13 cellular contexts compared by ENCODE assay signal in genomic region chr3:146818301-146818700, GRCh38.
DNase-seq lines count a peak whose midpoint lies in the region; ATAC-seq and TF ChIP-seq lines count a peak whose summit lies in the region.
"Had no signal": no experiment of that assay in that cellular context is flagged by ENCODE, and none has a peak within 500 bp of the region (broad histone marks: within the 10 kb centered on the region; RNA-seq: fewer than 3 reads in every experiment).

No MANE protein-coding gene starts in this region.

- peaks cover 29% of the 10 kb centered on the region for H3K4me1 Mint-ChIP-seq in mesothelial cell of epicardium
- H3K4me1 Mint-ChIP-seq: CD8-positive, alpha-beta memory T cell had no signal

- H2AFZ ChIP-seq in mesenchymal stem cell (ENCODE audit: low read depth, low read length), result no peak overlapping the region

- H3K9ac ChIP-seq in mesenchymal stem cell (ENCODE audit: low read length), result peak overlapping the region; percentile 57
- H3K9ac ChIP-seq: BLaER1 had no signal

- H3K9me3 ChIP-seq in mesenchymal stem cell (ENCODE audit: control insufficient read depth, low read length), result no peaks in the 10 kb centered on the region
- H3K9me3 ChIP-seq: BLaER1, Caco-2 had no signal

- H3K27me3 ChIP-seq in mesenchymal stem cell (ENCODE audit: control insufficient read depth in 1 of 2, insufficient read depth in 1 of 2, low read length in 2 of 2), result no peaks in the 10 kb centered on the region
- H3K27me3 ChIP-seq: BLaER1 had no signal

- no peak overlapping the region for H3K4me3 ChIP-seq in mesenchymal stem cell (ENCODE audit: insufficient read depth in 1 of 2, low read depth in 1 of 2, low read length in 2 of 2)
- H3K4me3 ChIP-seq: BLaER1, K562 had no signal

- no peak overlapping the region for H2AK5ac ChIP-seq in mesenchymal stem cell (ENCODE audit: low read length, severe bottlenecking)

- H4K91ac ChIP-seq in mesenchymal stem cell (ENCODE audit: low read length), result no peak overlapping the region

- 100% methylated on average over 1 of the region's 4 CpGs for WGBS in mesenchymal stem cell

- no peak overlapping the region for H3K14ac ChIP-seq in mesenchymal stem cell (ENCODE audit: low read length in 2 of 2)

- no peak overlapping the region for H4K8ac ChIP-seq in mesenchymal stem cell (ENCODE audit: low read length)

- H3K18ac ChIP-seq in mesenchymal stem cell (ENCODE audit: low read depth in 1 of 2, low read length in 2 of 2), result no peak overlapping the region

- H2BK5ac ChIP-seq in mesenchymal stem cell (ENCODE audit: low read depth, low read length, poor library complexity, severe bottlenecking), result no peak overlapping the region

- H3K4me3 Mint-ChIP-seq in mesothelial cell of epicardium, result no peak overlapping the region
- H3K4me3 Mint-ChIP-seq: CD8-positive, alpha-beta memory T cell; H9 had no signal

- DNase-seq in ELR (ENCODE audit: low read depth) (peak; percentile 14), SK-MEL-5 (ENCODE audit: low read depth, low spot score) (peak; percentile 58), mesenchymal stem cell (no peak), mesothelial cell of epicardium (ENCODE audit: low spot score in 2 of 2, unreplicated experiment in 2 of 2) (no peak), AG08396 (ENCODE audit: low spot score) (no peak)
- DNase-seq: Caco-2; CD8-positive, alpha-beta memory T cell; GOT3; H9 had no signal

- H3K4me2 ChIP-seq in mesenchymal stem cell (ENCODE audit: low read length, poor library complexity, severe bottlenecking), result no peak overlapping the region
- H3K4me2 ChIP-seq: BLaER1 had no signal

- ATAC-seq in HG02763 (IDR thresholded peaks at IDR 0.05; ENCODE audit: unreplicated experiment) (no peak), HG02571 (IDR thresholded peaks at IDR 0.05; ENCODE audit: unreplicated experiment) (no peak)
- ATAC-seq: K562 had no signal

- in situ Hi-C loops in SK-MEL-5 (cut with HindIII; ENCODE audit: low pct_unique_long_range_greater_than_20kb, low sequenced_read_pairs), result no loop called here

- H3K36me3 ChIP-seq in mesenchymal stem cell (ENCODE audit: control insufficient read depth in 1 of 2, insufficient read depth in 2 of 2, low read depth in 1 of 2, low read length in 2 of 2), result no peaks in the 10 kb centered on the region
- H3K36me3 ChIP-seq: BLaER1 had no signal

- no peaks in the 10 kb centered on the region for H3K4me1 ChIP-seq in mesenchymal stem cell (ENCODE audit: control insufficient read depth, insufficient read depth, low read depth, low read length)
- H3K4me1 ChIP-seq: BLaER1, Caco-2 had no signal

- H2BK15ac ChIP-seq in mesenchymal stem cell (ENCODE audit: low read depth, poor library complexity, severe bottlenecking), result no peak overlapping the region

- no peaks in the 10 kb centered on the region for H3K79me1 ChIP-seq in mesenchymal stem cell (replicated peaks; ENCODE audit: low read length, poor library complexity, severe bottlenecking)

- no peak overlapping the region for H3K4ac ChIP-seq in mesenchymal stem cell (ENCODE audit: low read depth in 1 of 2, low read length in 2 of 2)

- H3K27ac Mint-ChIP-seq in mesothelial cell of epicardium, result no peak overlapping the region
- H3K27ac Mint-ChIP-seq: CD8-positive, alpha-beta memory T cell; H9 had no signal

- H3K27ac ChIP-seq in mesenchymal stem cell (ENCODE audit: low read length, poor library complexity, severe bottlenecking), result no peak overlapping the region
- H3K27ac ChIP-seq: BLaER1 had no signal

- H2BK120ac ChIP-seq in mesenchymal stem cell (ENCODE audit: low read depth, low read length), result no peak overlapping the region

- H3K27me3 Mint-ChIP-seq in mesothelial cell of epicardium (ENCODE audit: low read depth), result no peaks in the 10 kb centered on the region
- H3K27me3 Mint-ChIP-seq: CD8-positive, alpha-beta memory T cell had no signal

- H2BK12ac ChIP-seq in mesenchymal stem cell (ENCODE audit: low read length in 2 of 2), result no peak overlapping the region

- no peak for TF ChIP-seq CTCF in mesothelial cell of epicardium (IDR thresholded peaks at IDR 0.05; ENCODE audit: unreplicated experiment)

- H3K36me3 Mint-ChIP-seq in mesothelial cell of epicardium, result no peaks in the 10 kb centered on the region
- H3K36me3 Mint-ChIP-seq: CD8-positive, alpha-beta memory T cell had no signal

- H3K23ac ChIP-seq in mesenchymal stem cell (ENCODE audit: low read length in 2 of 2), result no peak overlapping the region

- H3K9me3 Mint-ChIP-seq in mesothelial cell of epicardium, result no peaks in the 10 kb centered on the region
- H3K9me3 Mint-ChIP-seq: H9 had no signal

Comparison
In these comparisons a context has a peak if more than half of its experiments do, and no peak if none do; other contexts are left out.
1. DNase-seq: peak in ELR (single experiment) and SK-MEL-5 (single experiment); none in mesenchymal stem cell (single experiment), mesothelial cell of epicardium (0 of 2) and AG08396 (single experiment).